In genomic region chr1:45302505-45303331, GRCh38 we compare ENCODE assay signal across 9 cellular contexts. TPM values are rescaled to one million over a fixed set of nuclear protein-coding genes. Genes with fewer than 3 reads are reported as not detected.
DNase-seq lines count a peak whose midpoint lies in the region; ATAC-seq, FAIRE-seq and TF ChIP-seq lines count a peak whose summit lies in the region.
"Had no signal": no experiment of that assay in that cellular context is flagged by ENCODE, and none has a peak within 500 bp of the region (broad histone marks: within the 10 kb centered on the region; RNA-seq: fewer than 3 reads in every experiment).

No MANE protein-coding gene starts in this region.

- H3K4me3 ChIP-seq in upper lobe of left lung: peak overlapping the region; percentile 72 to 84 (median 79)

- peak overlapping the region; percentile 94 for H3K27ac Mint-ChIP-seq in activated naive CD4-positive, alpha-beta T cell treated with anti-CD3 and anti-CD28 coated beads for 36 hours
- H3K27ac Mint-ChIP-seq in brain (peak overlapping the region; percentile 91 to 97 (median 94)), memory B cell (peak overlapping the region; percentile 95)

- intact Hi-C loops in activated naive CD4-positive, alpha-beta T cell treated with anti-CD3 and anti-CD28 coated beads for 36 hours (cut with micrococcal nuclease): loop anchor here (1.0 to 5.0 kb wide), 14 partner anchors 24 to 581 kb away; partner anchors contain the start of genes BEST4, CCDC163, EIF2B3 and HPDL

- CTCF ChIA-PET in activated naive CD4-positive, alpha-beta T cell treated with anti-CD3 and anti-CD28 coated beads for 36 hours (lab: Charles Lee): interaction anchor here (0.6 to 9.2 kb wide), 18 partner anchors 12 to 575 kb away, joined by 3 to 155 read pairs (median 4); partner anchors contain the start of genes BTBD19, HECTD3, MUTYH and NASP

- WGBS in upper lobe of left lung, 2 donors: 63 to 65% methylated on average over 25 of the region's 25 CpGs

- no peak for FAIRE-seq in frontal cortex (lab: Jason Lieb, UNC)

- ATAC-seq in memory B cell (ENCODE audit: low read depth) (no peak), upper lobe of left lung (ENCODE audit: low FRiP score in 2 of 2) (no peak)

- peak overlapping the region; percentile 81 to 94 (median 90) for H3K27ac ChIP-seq in upper lobe of left lung

- DNase-seq in activated naive CD4-positive, alpha-beta T cell treated with anti-CD3 and anti-CD28 coated beads for 36 hours: no peak
- DNase-seq in activated naive CD4-positive, alpha-beta T cell treated with Interleukin-2 at 50 U/mL for 16 hours: no peak
- DNase-seq in memory B cell (ENCODE audit: low spot score in 2 of 2) (no peak), upper lobe of left lung (no peak), frontal cortex (ENCODE audit: low spot score in 2 of 2) (no peak), NCI-H2081 treated with DMSO at 0.1 percent for 48 hours (lab: John Stamatoyannopoulos, UW) (no peak), DMS79 (lab: John Stamatoyannopoulos, UW) (no peak)

- peaks cover 9 to 14% (median 13%) of the 10 kb centered on the region in 4 donors for H3K4me1 ChIP-seq in upper lobe of left lung

- H3K4me3 Mint-ChIP-seq in activated naive CD4-positive, alpha-beta T cell treated with anti-CD3 and anti-CD28 coated beads for 36 hours: peak overlapping the region; percentile 91
- H3K4me3 Mint-ChIP-seq in brain: peak overlapping the region; percentile 80 to 93 (median 93)
- peak overlapping the region; percentile 89 for H3K4me3 Mint-ChIP-seq in memory B cell

- H3K36me3 Mint-ChIP-seq in activated naive CD4-positive, alpha-beta T cell treated with anti-CD3 and anti-CD28 coated beads for 36 hours (ENCODE audit: low read depth): no peaks in the 10 kb centered on the region
- H3K36me3 Mint-ChIP-seq in brain (no peaks in the 10 kb centered on the region), memory B cell (no peaks in the 10 kb centered on the region)

- H3K9me3 Mint-ChIP-seq in activated naive CD4-positive, alpha-beta T cell treated with anti-CD3 and anti-CD28 coated beads for 36 hours: no peaks in the 10 kb centered on the region
- H3K9me3 Mint-ChIP-seq in brain (no peaks in the 10 kb centered on the region), memory B cell (no peaks in the 10 kb centered on the region)

- peaks cover 33% of the 10 kb centered on the region for H3K4me1 Mint-ChIP-seq in activated naive CD4-positive, alpha-beta T cell treated with anti-CD3 and anti-CD28 coated beads for 36 hours (ENCODE audit: low read depth)
- peaks cover 47% of the 10 kb centered on the region for H3K4me1 Mint-ChIP-seq in brain
- peaks cover 24% of the 10 kb centered on the region for H3K4me1 Mint-ChIP-seq in memory B cell

- no peaks in the 10 kb centered on the region for H3K36me3 ChIP-seq in upper lobe of left lung

- H3K27me3 Mint-ChIP-seq in activated naive CD4-positive, alpha-beta T cell treated with anti-CD3 and anti-CD28 coated beads for 36 hours (ENCODE audit: low read depth): no peaks in the 10 kb centered on the region
- H3K27me3 Mint-ChIP-seq in brain (peaks cover 5% of the 10 kb centered on the region), memory B cell (no peaks in the 10 kb centered on the region)

- TF ChIP-seq EP300 in upper lobe of left lung (IDR thresholded peaks at IDR 0.05): no peak

- TF ChIP-seq CTCF in brain (conservative IDR thresholded peaks at IDR 0.05) (no peak), upper lobe of left lung (IDR thresholded peaks at IDR 0.05) (no peak)

- TF ChIP-seq POLR2A in upper lobe of left lung (IDR thresholded peaks at IDR 0.05): no peak

- no peaks in the 10 kb centered on the region for H3K27me3 ChIP-seq in upper lobe of left lung

- no peaks in the 10 kb centered on the region for H3K9me3 ChIP-seq in upper lobe of left lung

RNA-seq across cellular contexts. Expression of gene HPDL, which starts 24.0 kb away (rescaled TPM):
- total RNA-seq in activated naive CD4-positive, alpha-beta T cell treated with anti-CD3 and anti-CD28 coated beads for 36 hours: 10 to 100 TPM; 10.7 to 11.1 TPM
- polyA plus RNA-seq in brain (ENCODE audit: insufficient read depth, low read depth, low replicate concordance): 9.4 TPM
- total RNA-seq in upper lobe of left lung: 1 to 10 TPM in 1 of 6 donors, under 1 TPM in 2, not detected in 3; 0.30 to 1.3 (median 0.37) TPM
- total RNA-seq in frontal cortex: 1.6 TPM
- total RNA-seq: Daoy had no signal

RNA-seq across cellular contexts. Expression of gene TOE1, which starts 37.3 kb away (rescaled TPM):
- 10 to 100 TPM; 23.0 to 23.8 TPM for total RNA-seq in activated naive CD4-positive, alpha-beta T cell treated with anti-CD3 and anti-CD28 coated beads for 36 hours
- 10.6 TPM for polyA plus RNA-seq in brain (ENCODE audit: insufficient read depth, low read depth, low replicate concordance)
- total RNA-seq in upper lobe of left lung (10 to 100 TPM in 2 of 6 donors, 1 to 10 TPM in 4; 5.4 to 16.6 (median 9.1) TPM), frontal cortex (7.3 TPM)

RNA-seq across cellular contexts. Expression of gene MUTYH, which starts 37.5 kb away (rescaled TPM):
- 10 to 100 TPM; 42.0 to 45.0 TPM for total RNA-seq in activated naive CD4-positive, alpha-beta T cell treated with anti-CD3 and anti-CD28 coated beads for 36 hours
- 31.8 TPM for polyA plus RNA-seq in brain (ENCODE audit: insufficient read depth, low read depth, low replicate concordance)
- total RNA-seq in upper lobe of left lung (100 to 1,000 TPM in 1 of 6 donors, 10 to 100 TPM in 5; 10.3 to 105 (median 24.5) TPM), frontal cortex (20.8 TPM)
